1 cellular context compared by ENCODE assay signal in the genomic region with DNA sequence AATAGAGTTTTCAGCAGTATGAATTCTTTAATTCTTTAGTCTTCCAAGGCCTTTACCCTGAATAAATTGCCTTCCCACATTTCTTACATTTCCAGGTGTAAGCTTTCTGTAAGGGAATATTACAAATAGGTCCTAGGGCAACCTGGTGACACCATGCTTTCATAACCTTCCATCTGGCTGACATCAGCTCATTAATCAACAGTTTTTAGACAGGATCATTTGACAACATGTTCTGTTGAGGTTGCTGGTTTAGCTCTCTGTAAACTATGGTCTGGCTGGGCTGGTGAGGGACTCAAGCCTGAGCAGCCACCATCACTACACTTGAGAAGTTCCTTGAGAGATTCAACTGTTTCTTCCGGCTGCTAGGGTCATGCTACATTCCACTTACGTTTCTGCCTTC.
TF ChIP-seq lines count a peak whose summit lies in the region.

No MANE protein-coding gene starts in this region.

TF ChIP-seq in K562, 482 proteins besides CTCF, POLR2A, EP300 and RAD21:
- TF ChIP-seq, protein P1, sequence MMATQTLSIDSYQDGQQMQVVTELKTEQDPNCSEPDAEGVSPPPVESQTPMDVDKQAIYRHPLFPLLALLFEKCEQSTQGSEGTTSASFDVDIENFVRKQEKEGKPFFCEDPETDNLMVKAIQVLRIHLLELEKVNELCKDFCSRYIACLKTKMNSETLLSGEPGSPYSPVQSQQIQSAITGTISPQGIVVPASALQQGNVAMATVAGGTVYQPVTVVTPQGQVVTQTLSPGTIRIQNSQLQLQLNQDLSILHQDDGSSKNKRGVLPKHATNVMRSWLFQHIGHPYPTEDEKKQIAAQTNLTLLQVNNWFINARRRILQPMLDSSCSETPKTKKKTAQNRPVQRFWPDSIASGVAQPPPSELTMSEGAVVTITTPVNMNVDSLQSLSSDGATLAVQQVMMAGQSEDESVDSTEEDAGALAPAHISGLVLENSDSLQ (IDR thresholded peaks at IDR 0.05), result 0 out of 2 replicates have a peak, but pooled peaks have one; percentile 18
- TF ChIP-seq, protein P2, sequence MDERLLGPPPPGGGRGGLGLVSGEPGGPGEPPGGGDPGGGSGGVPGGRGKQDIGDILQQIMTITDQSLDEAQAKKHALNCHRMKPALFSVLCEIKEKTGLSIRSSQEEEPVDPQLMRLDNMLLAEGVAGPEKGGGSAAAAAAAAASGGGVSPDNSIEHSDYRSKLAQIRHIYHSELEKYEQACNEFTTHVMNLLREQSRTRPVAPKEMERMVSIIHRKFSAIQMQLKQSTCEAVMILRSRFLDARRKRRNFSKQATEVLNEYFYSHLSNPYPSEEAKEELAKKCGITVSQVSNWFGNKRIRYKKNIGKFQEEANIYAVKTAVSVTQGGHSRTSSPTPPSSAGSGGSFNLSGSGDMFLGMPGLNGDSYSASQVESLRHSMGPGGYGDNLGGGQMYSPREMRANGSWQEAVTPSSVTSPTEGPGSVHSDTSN (CRISPR knock-in tag; IDR thresholded peaks at IDR 0.05; ENCODE audit: low read depth), result no peak
- TF ChIP-seq, protein P2 (tag; conservative IDR thresholded peaks at IDR 0.05; ENCODE audit: low read depth), result peak; percentile 66
- TF ChIP-seq U2AF1 (optimal IDR thresholded peaks at IDR 0.05; ENCODE audit: low read depth, low read length) (no peak), ESRRA (IDR thresholded peaks at IDR 0.05; ENCODE audit: borderline replicate concordance, low read depth) (no peak), CAMTA2 (CRISPR knock-in tag; conservative IDR thresholded peaks at IDR 0.05) (no peak), MEIS2 (IDR thresholded peaks at IDR 0.05; ENCODE audit: partially characterized antibody) (peak; percentile 66)
TF ChIP-seq in K562: peak in this region for 3.
